Comparison of ENCODE assay signal across 30 cellular contexts in the genomic region with DNA sequence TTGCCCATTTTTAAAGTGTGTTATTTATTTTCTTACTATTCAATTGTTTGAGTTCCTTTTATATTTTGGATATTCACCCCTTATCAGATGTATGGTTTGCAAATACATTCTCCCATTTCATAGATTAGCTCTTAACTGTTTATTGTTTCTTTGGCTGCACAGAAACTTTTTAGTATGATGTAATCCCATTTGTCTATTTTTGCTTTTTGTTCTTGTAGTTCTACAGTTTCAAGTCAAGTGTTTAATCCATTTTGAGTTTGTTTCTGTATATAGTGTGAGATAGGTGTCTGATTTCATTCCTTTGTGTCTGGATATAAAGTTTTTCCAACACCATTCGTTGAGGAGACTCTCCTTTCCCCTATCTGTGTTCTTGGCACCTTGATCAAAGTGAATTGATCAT.
"Had no signal": no experiment of that assay in that cellular context is flagged by ENCODE, and none has a peak within 500 bp of the region (broad histone marks: within the 10 kb centered on the region; RNA-seq: fewer than 3 reads in every experiment).

No MANE protein-coding gene starts in this region.

- H2AFZ ChIP-seq: hepatocyte had no signal

- H3K4me2 ChIP-seq: hepatocyte had no signal

- FAIRE-seq: endometrium, endothelial cell of umbilical vein had no signal

- ATAC-seq: activated CD4-positive, alpha-beta T cell treated with anti-CD3 and anti-CD28 coated beads for 36 hours; activated CD8-positive, alpha-beta T cell treated with anti-CD3 and anti-CD28 coated beads, Interleukin-2, amount 10 ng/mL, durations not matched to agents 7 days and 5 days; activated naive CD4-positive, alpha-beta T cell treated with anti-CD3 and anti-CD28 coated beads, Interleukin-2, amount 50 U/mL, for 72 hours; activated T-cell treated with anti-CD3 and anti-CD28 coated beads, Interleukin-2, amount 50 U/mL, for 72 hours; gastroesophageal sphincter; heart right ventricle had no signal

- DNase-seq: activated CD4-positive, alpha-beta memory T cell treated with anti-CD3 and anti-CD28 coated beads for 36 hours; activated CD4-positive, alpha-beta T cell treated with anti-CD3 and anti-CD28 coated beads for 36 hours; activated CD4-positive, alpha-beta T cell treated with anti-CD3 and anti-CD28 coated beads, Interleukin-2, amount 10 ng/mL, durations not matched to agents 24 days and 14 days; activated CD4-positive, CD25-positive, alpha-beta regulatory T cell; activated CD4-positive, CD25-positive, alpha-beta regulatory T cell treated with anti-CD3 and anti-CD28 coated beads, Interleukin-2, amount 50 U/mL, for 72 hours; activated CD8-positive, alpha-beta memory T cell treated with anti-CD3 and anti-CD28 coated beads, Interleukin-2, amount 50 U/mL, for 48 hours; activated CD8-positive, alpha-beta T cell treated with anti-CD3 and anti-CD28 coated beads, Interleukin-2, amount 10 ng/mL, durations not matched to agents 7 days and 5 days; activated gamma-delta T cell; activated naive CD4-positive, alpha-beta T cell; activated naive CD4-positive, alpha-beta T cell treated with anti-CD3 and anti-CD28 coated beads, Interleukin-2, amount 10 ng/mL, durations not matched to agents 7 days and 5 days; activated naive CD8-positive, alpha-beta T cell treated with anti-CD3 and anti-CD28 coated beads, Interleukin-2, amount 10 ng/mL, durations not matched to agents 7 days and 5 days; activated T-cell treated with anti-CD3 and anti-CD28 coated beads for 4 hours; activated T-cell treated with anti-CD3 and anti-CD28 coated beads, Interleukin-2, amount 50 U/mL, for 24 hours; activated T-cell treated with anti-CD3 and anti-CD28 coated beads, Interleukin-2, amount 50 U/mL, for 72 hours; central memory CD4-positive, alpha-beta T cell; cerebellar nuclear complex; colonic mucosa; effector CD8-positive, alpha-beta T cell; esophagus squamous epithelium; foreskin melanocyte; heart right ventricle had no signal

- H3K36me3 ChIP-seq: ascending aorta, breast epithelium, cardiac muscle cell, colonic mucosa, esophagus squamous epithelium, gastroesophageal sphincter, heart right ventricle had no signal

- H3K27ac ChIP-seq: ascending aorta, breast epithelium, cardiac muscle cell, colonic mucosa, epithelial cell of prostate, esophagus squamous epithelium, gastroesophageal sphincter, heart right ventricle, hepatocyte had no signal

- H3K4me1 ChIP-seq: ascending aorta, breast epithelium, colonic mucosa, esophagus squamous epithelium, gastroesophageal sphincter, heart right ventricle had no signal

- H3K27me3 ChIP-seq: ascending aorta, breast epithelium, cardiac muscle cell, colonic mucosa, esophagus squamous epithelium, gastroesophageal sphincter, heart right ventricle, hepatocyte had no signal

- H3K4me3 ChIP-seq: ascending aorta, breast epithelium, cardiac muscle cell, colonic mucosa, esophagus squamous epithelium, gastroesophageal sphincter, heart right ventricle, hepatocyte had no signal

- H3K9me3 ChIP-seq: ascending aorta, breast epithelium, colonic mucosa, esophagus squamous epithelium, gastroesophageal sphincter had no signal

- H3K79me2 ChIP-seq: hepatocyte had no signal
